In genomic region chr12:109995366-109995702, GRCh38 we compare ENCODE assay signal across 9 cellular contexts. TPM values are rescaled to one million over a fixed set of nuclear protein-coding genes. Genes with fewer than 3 reads are reported as not detected.
DNase-seq lines count a peak whose midpoint lies in the region; ATAC-seq and TF ChIP-seq lines count a peak whose summit lies in the region.
"Had no signal": no experiment of that assay in that cellular context is flagged by ENCODE, and none has a peak within 500 bp of the region (broad histone marks: within the 10 kb centered on the region; RNA-seq: fewer than 3 reads in every experiment).

No MANE protein-coding gene starts in this region.

- H3K9me3 ChIP-seq in lower lobe of right lung = no peaks in the 10 kb centered on the region
- H3K9me3 ChIP-seq in transverse colon = no peaks in the 10 kb centered on the region

- peaks cover 10% of the 10 kb centered on the region for H3K36me3 ChIP-seq in lower lobe of right lung
- peaks cover 0 to 11% (median 3%) of the 10 kb centered on the region in 4 donors for H3K36me3 ChIP-seq in transverse colon

- H3K27me3 ChIP-seq in lower lobe of right lung (ENCODE audit: low read depth) (no peaks in the 10 kb centered on the region), transverse colon (no peaks in the 10 kb centered on the region)

- peak overlapping the region; percentile 94 for H3K27ac ChIP-seq in lower lobe of right lung
- H3K27ac ChIP-seq in transverse colon = peak overlapping the region; percentile 82 to 93 (median 86)

- intact Hi-C loops in lower lobe of right lung (cut with DNase I) = no loop called here
- intact Hi-C loops in transverse colon (cut with DNase I; ENCODE audit: low total_unique reads) = no loop called here

- H3K4me3 Mint-ChIP-seq in activated T-cell treated with anti-CD3 and anti-CD28 coated beads, Interleukin-2, amount 50 U/mL, for 4 hours = peak overlapping the region; percentile 96

- no peaks in the 10 kb centered on the region for H3K9me3 Mint-ChIP-seq in activated T-cell treated with anti-CD3 and anti-CD28 coated beads, Interleukin-2, amount 50 U/mL, for 4 hours

- 0% methylated on average over 3 to 7 of the region's 7 CpGs for WGBS in transverse colon (ENCODE audit: low coverage in 1 of 2), 2 donors

- no peak for ATAC-seq in activated T-cell treated with anti-CD3 and anti-CD28 coated beads, Interleukin-2, amount 50 U/mL, for 4 hours
- ATAC-seq in lower lobe of right lung = no peak

- H3K4me1 ChIP-seq in lower lobe of right lung = peaks cover 40% of the 10 kb centered on the region
- H3K4me1 ChIP-seq in transverse colon = peaks cover 8 to 37% (median 24%) of the 10 kb centered on the region in 4 donors

- no peaks in the 10 kb centered on the region for H3K27me3 Mint-ChIP-seq in activated T-cell treated with anti-CD3 and anti-CD28 coated beads, Interleukin-2, amount 50 U/mL, for 4 hours (ENCODE audit: low read depth)

- no peak for DNase-seq in activated T-cell treated with anti-CD3 and anti-CD28 coated beads, Interleukin-2, amount 50 U/mL, for 4 hours
- no peak for DNase-seq in activated T-cell treated with anti-CD3 and anti-CD28 coated beads for 4 hours
- no peak for DNase-seq in astrocyte of the spinal cord (ENCODE audit: low read depth, low spot score)
- DNase-seq in lower lobe of right lung = no peak
- DNase-seq in transverse colon = no peak
- no peak for DNase-seq in GM19238 (ENCODE audit: insufficient read length, low spot score)
- DNase-seq in H4 (ENCODE audit: low spot score) = no peak
- no peak for DNase-seq in NCI-H1930 (lab: John Stamatoyannopoulos, UW)
- DNase-seq: NCI-H1048 had no signal

- H3K4me1 Mint-ChIP-seq in activated T-cell treated with anti-CD3 and anti-CD28 coated beads, Interleukin-2, amount 50 U/mL, for 4 hours (ENCODE audit: low read depth) = peaks cover 65% of the 10 kb centered on the region

- H3K36me3 Mint-ChIP-seq in activated T-cell treated with anti-CD3 and anti-CD28 coated beads, Interleukin-2, amount 50 U/mL, for 4 hours (ENCODE audit: insufficient read depth) = peaks cover 12% of the 10 kb centered on the region

- no peak for TF ChIP-seq POLR2A in transverse colon (IDR thresholded peaks at IDR 0.05)

- TF ChIP-seq CTCF in astrocyte of the spinal cord (IDR thresholded peaks at IDR 0.05; ENCODE audit: low read depth, low read length) = no peak
- no peak for TF ChIP-seq CTCF in lower lobe of right lung (IDR thresholded peaks at IDR 0.05)
- TF ChIP-seq CTCF in transverse colon (IDR thresholded peaks at IDR 0.05) = no peak

- peak overlapping the region; percentile 90 for H3K4me3 ChIP-seq in astrocyte of the spinal cord (ENCODE audit: low read depth, low read length)
- peak overlapping the region; percentile 98 for H3K4me3 ChIP-seq in lower lobe of right lung
- H3K4me3 ChIP-seq in transverse colon = peak overlapping the region; percentile 73 to 91 (median 82)

- in situ Hi-C loops in astrocyte of the spinal cord (cut with HindIII; ENCODE audit: low sequenced_read_pairs) (no loop called here), transverse colon (cut with MboI; ENCODE audit: low pct_ligation_motif_present in 1 of 4, low pct_unique_long_range_greater_than_20kb in 1 of 4, low sequenced_read_pairs in 3 of 4) (no loop called here)

- TF ChIP-seq EP300 in transverse colon (IDR thresholded peaks at IDR 0.05; ENCODE audit: low read depth) = no peak

RNA-seq across cellular contexts. Expression of gene GIT2, which starts 0.8 kb away (rescaled TPM):
- 10 to 100 TPM; 43.0 to 51.8 (median 49.0) TPM for total RNA-seq in activated T-cell treated with anti-CD3 and anti-CD28 coated beads, Interleukin-2, amount 50 U/mL, for 4 hours
- 62.2 TPM for total RNA-seq in lower lobe of right lung
- 10 to 100 TPM; 25.3 to 64.0 (median 44.0) TPM for total RNA-seq in transverse colon
- total RNA-seq in H4 (2014; rRNA removed; shearing (Covaris generic)) = 13.6 and 14.7 TPM in 2 replicates

RNA-seq across cellular contexts. Expression of gene ANKRD13A, which starts 3.9 kb away (rescaled TPM):
- total RNA-seq in activated T-cell treated with anti-CD3 and anti-CD28 coated beads, Interleukin-2, amount 50 U/mL, for 4 hours = 10 to 100 TPM; 30.6 to 42.7 (median 38.8) TPM
- total RNA-seq in lower lobe of right lung (62.5 TPM), transverse colon (100 to 1,000 TPM in 3 of 4 donors, 10 to 100 TPM in 1; 96.1 to 189 (median 115) TPM)
- total RNA-seq in H4 (2014; rRNA removed; shearing (Covaris generic)) = 33.0 and 38.7 TPM in 2 replicates

RNA-seq across cellular contexts. Expression of gene C12orf76, which starts 53.0 kb away (rescaled TPM):
- 1 to 10 TPM; 5.9 to 6.8 (median 6.4) TPM for total RNA-seq in activated T-cell treated with anti-CD3 and anti-CD28 coated beads, Interleukin-2, amount 50 U/mL, for 4 hours
- total RNA-seq in lower lobe of right lung (19.7 TPM), transverse colon (10 to 100 TPM in 2 of 4 donors, 1 to 10 TPM in 1, not detected in 1; 9.3 to 11.0 (median 10.1) TPM)
- total RNA-seq in H4 (2014; rRNA removed; shearing (Covaris generic)) = 14.4 and 20.7 TPM in 2 replicates
